Comparison of ENCODE assay signal across 25 cellular contexts in genomic region chr6:158472453-158472852, GRCh38.
A peak's percentile ranks its signal among the peaks of the same experiment; 100 is the strongest.
DNase-seq lines count a peak whose midpoint lies in the region; TF ChIP-seq lines count a peak whose summit lies in the region.
"Had no signal": no experiment of that assay in that cellular context is flagged by ENCODE, and none has a peak within 500 bp of the region (broad histone marks: within the 10 kb centered on the region; RNA-seq: fewer than 3 reads in every experiment).

No MANE protein-coding gene starts in this region.

- TF ChIP-seq RAD21 in SK-N-SH (IDR thresholded peaks at IDR 0.05; ENCODE audit: low read length): no peak

- no peak overlapping the region for H3K4me3 Mint-ChIP-seq in nephron progenitor cell
- H3K4me3 Mint-ChIP-seq: B cell; CD8-positive, alpha-beta T cell had no signal

- no peaks in the 10 kb centered on the region for H3K79me2 ChIP-seq in SK-N-SH (ENCODE audit: insufficient read depth)

- WGBS in SK-N-SH (ENCODE audit: low lambda C conversion rate): 70% methylated on average over 5 of the region's 5 CpGs
- WGBS in spleen, 5 donors: 64 to 92% (median 75%) methylated on average over 5 of the region's 5 CpGs

- no peaks in the 10 kb centered on the region for H3K9me3 ChIP-seq in SK-N-SH
- no peaks in the 10 kb centered on the region for H3K9me3 ChIP-seq in spleen

- H3K9me2 ChIP-seq in SK-N-SH: no peaks in the 10 kb centered on the region

- H3K4me3 ChIP-seq in SK-N-SH (ENCODE audit: low read depth in 2 of 2, low read length in 1 of 2) (no peak overlapping the region), spleen (no peak overlapping the region)
- H3K4me3 ChIP-seq: GM12878 had no signal

- H3K9ac ChIP-seq in SK-N-SH: no peak overlapping the region

- intact Hi-C loops in spleen (cut with DNase I; ENCODE audit: low total_unique reads): no loop called here

- H3K36me3 Mint-ChIP-seq in nephron progenitor cell (ENCODE audit: low read depth): peaks cover 48% of the 10 kb centered on the region

- peaks cover 12 to 17% of the 10 kb centered on the region in 2 experiments for H3K36me3 ChIP-seq in SK-N-SH (replicated peaks in 1 of 2; ENCODE audit: control insufficient read depth in 1 of 2, insufficient read depth in 2 of 2, low read length in 1 of 2)
- H3K36me3 ChIP-seq in spleen: peaks cover 0 to 47% (median 2%) of the 10 kb centered on the region in 6 donors

- H3K4me1 ChIP-seq in SK-N-SH (ENCODE audit: control insufficient read depth in 1 of 2, insufficient read depth in 2 of 2, low read depth in 1 of 2, low read length in 1 of 2) (peaks cover 12 to 22% of the 10 kb centered on the region in 2 experiments), spleen (peaks cover 0 to 10% (median 0%) of the 10 kb centered on the region in 6 donors)

- H2AFZ ChIP-seq in SK-N-SH (ENCODE audit: low read depth): no peak overlapping the region

- H4K20me1 ChIP-seq in SK-N-SH (ENCODE audit: insufficient read depth): no peaks in the 10 kb centered on the region

- H3K4me1 Mint-ChIP-seq in nephron progenitor cell: peaks cover 50% of the 10 kb centered on the region

- H3K27me3 ChIP-seq in SK-N-SH (ENCODE audit: insufficient read depth) (no peaks in the 10 kb centered on the region), spleen (replicated peaks in 1 of 7) (no peaks in the 10 kb centered on the region)

- TF ChIP-seq CTCF in SK-N-SH (IDR thresholded peaks at IDR 0.05) (no peak), nephron progenitor cell (IDR thresholded peaks at IDR 0.05) (no peak), spleen (IDR thresholded peaks at IDR 0.05 in 8 of 11, conservative IDR thresholded peaks at IDR 0.05 in 3 of 11) (no peak)

- H3K27ac ChIP-seq in SK-N-SH (ENCODE audit: low read depth in 2 of 2, low read length in 1 of 2): peak overlapping the region in 1 of 2 experiments; percentile 16; a peak in 1 of 4 replicates
- no peak overlapping the region for H3K27ac ChIP-seq in spleen
- H3K27ac ChIP-seq: C4-2B, HL-60, RWPE1 had no signal

- peak; percentile 30 for DNase-seq in LoVo (ENCODE audit: low spot score)
- peak; percentile 43 for DNase-seq in SK-N-SH
- DNase-seq in dermis blood vessel endothelial cell: peak; percentile 24
- no peak for DNase-seq in nephron progenitor cell
- DNase-seq in NCI-H524 treated with DMSO at 0.1 percent for 48 hours (lab: John Stamatoyannopoulos, UW): no peak
- no peak for DNase-seq in NCI-H748 treated with DMSO at 0.1 percent for 48 hours (lab: John Stamatoyannopoulos, UW)
- no peak for DNase-seq in spleen
- no peak for DNase-seq in NCI-H1105 treated with DMSO at 0.1 percent for 48 hours (lab: John Stamatoyannopoulos, UW)
- DNase-seq: CD8-positive, alpha-beta T cell; DMS 273 treated with DMSO at 0.1 percent for 48 hours; DMS79; EL; GDM1; HCEC 1CT; Karpas-422; MV-4-11; NCI-H1694; NCI-H2029 treated with DMSO at 0.1 percent for 48 hours; NCI-H446 treated with DMSO at 0.1 percent for 48 hours; SHP77 had no signal

- no peaks in the 10 kb centered on the region for H3K9me3 Mint-ChIP-seq in nephron progenitor cell

- no peak for TF ChIP-seq EP300 in SK-N-SH (IDR thresholded peaks at IDR 0.05; ENCODE audit: borderline replicate concordance in 1 of 2, low read depth in 1 of 2, low read length in 1 of 2)

- H3K4me2 ChIP-seq in SK-N-SH: no peak overlapping the region

- H3K27ac Mint-ChIP-seq in nephron progenitor cell: peak overlapping the region; percentile 22
- H3K27ac Mint-ChIP-seq: B cell; CD8-positive, alpha-beta T cell had no signal

- POLR2A ChIA-PET in SK-N-SH (lab: Yijun Ruan, JAX): interaction anchor here (1.2 kb wide), 1 partner anchor 12 kb away, joined by 3 read pairs; no protein-coding TSS in a partner anchor

- CTCF ChIA-PET in SK-N-SH (lab: Yijun Ruan, JAX): interaction anchor here (0.7 to 2.6 kb wide), 4 partner anchors 10 to 252 kb away, joined by 3 to 10 read pairs (median 4); no protein-coding TSS in a partner anchor

- peaks cover 3% of the 10 kb centered on the region for H3K27me3 Mint-ChIP-seq in nephron progenitor cell (ENCODE audit: low read depth, poor library complexity)
- H3K27me3 Mint-ChIP-seq: B cell had no signal

- no peak for TF ChIP-seq POLR2A in spleen (IDR thresholded peaks at IDR 0.05)

- no peaks in the 10 kb centered on the region for H3F3A ChIP-seq in SK-N-SH (replicated peaks; ENCODE audit: insufficient read depth)

TF ChIP-seq in SK-N-SH, 30 proteins besides CTCF, POLR2A, EP300 and RAD21:
- no peak for TF ChIP-seq SIN3A (IDR thresholded peaks at IDR 0.05; ENCODE audit: borderline replicate concordance, low read depth, low read length)
- no peak for TF ChIP-seq NFIC (IDR thresholded peaks at IDR 0.05; ENCODE audit: borderline replicate concordance)
- no peak for TF ChIP-seq SMC3 (IDR thresholded peaks at IDR 0.05; ENCODE audit: low read depth, low read length)
- no peak for TF ChIP-seq EZH2phosphoT487 (IDR thresholded peaks at IDR 0.05; ENCODE audit: borderline replicate concordance, low read depth)
- no peak for TF ChIP-seq ELF1 (IDR thresholded peaks at IDR 0.05)
- TF ChIP-seq, protein P1, sequence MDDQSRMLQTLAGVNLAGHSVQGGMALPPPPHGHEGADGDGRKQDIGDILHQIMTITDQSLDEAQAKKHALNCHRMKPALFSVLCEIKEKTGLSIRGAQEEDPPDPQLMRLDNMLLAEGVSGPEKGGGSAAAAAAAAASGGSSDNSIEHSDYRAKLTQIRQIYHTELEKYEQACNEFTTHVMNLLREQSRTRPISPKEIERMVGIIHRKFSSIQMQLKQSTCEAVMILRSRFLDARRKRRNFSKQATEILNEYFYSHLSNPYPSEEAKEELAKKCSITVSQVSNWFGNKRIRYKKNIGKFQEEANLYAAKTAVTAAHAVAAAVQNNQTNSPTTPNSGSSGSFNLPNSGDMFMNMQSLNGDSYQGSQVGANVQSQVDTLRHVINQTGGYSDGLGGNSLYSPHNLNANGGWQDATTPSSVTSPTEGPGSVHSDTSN (IDR thresholded peaks at IDR 0.05): no peak
- TF ChIP-seq RCOR1 (IDR thresholded peaks at IDR 0.05; ENCODE audit: low read length): no peak
- no peak for TF ChIP-seq GABPA (IDR thresholded peaks at IDR 0.05; ENCODE audit: low read depth)
- TF ChIP-seq GATA2 (CRISPR knock-in tag; IDR thresholded peaks at IDR 0.05): no peak
- TF ChIP-seq MXI1 (IDR thresholded peaks at IDR 0.05; ENCODE audit: low read depth, low read length): no peak
- TF ChIP-seq POLR2AphosphoS5 (IDR thresholded peaks at IDR 0.05; ENCODE audit: low read depth, low read length): no peak
- TF ChIP-seq TCF12 (IDR thresholded peaks at IDR 0.05): no peak
- TF ChIP-seq RFX5 (IDR thresholded peaks at IDR 0.05; ENCODE audit: low read length): no peak
- no peak for TF ChIP-seq RXRA (IDR thresholded peaks at IDR 0.05; ENCODE audit: borderline replicate concordance, low read depth)
- TF ChIP-seq ZBTB33 (IDR thresholded peaks at IDR 0.05; ENCODE audit: borderline replicate concordance, low read depth): no peak
- TF ChIP-seq, protein P2, sequence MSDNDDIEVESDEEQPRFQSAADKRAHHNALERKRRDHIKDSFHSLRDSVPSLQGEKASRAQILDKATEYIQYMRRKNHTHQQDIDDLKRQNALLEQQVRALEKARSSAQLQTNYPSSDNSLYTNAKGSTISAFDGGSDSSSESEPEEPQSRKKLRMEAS (IDR thresholded peaks at IDR 0.05; ENCODE audit: low read depth): no peak
- no peak for TF ChIP-seq TAF1 (IDR thresholded peaks at IDR 0.05; ENCODE audit: borderline replicate concordance, low read depth, low read length)
- no peak for TF ChIP-seq MEF2A (IDR thresholded peaks at IDR 0.05; ENCODE audit: borderline replicate concordance, low read depth)
- no peak for TF ChIP-seq FOSL2 (IDR thresholded peaks at IDR 0.05; ENCODE audit: borderline replicate concordance, low read depth)

Comparison
In these comparisons a context has a peak if more than half of its experiments do, and no peak if none do; other contexts are left out.
1. DNase-seq: peak in LoVo (single experiment), SK-N-SH (single experiment) and dermis blood vessel endothelial cell (single experiment); none in nephron progenitor cell (single experiment), NCI-H524 treated with DMSO at 0.1 percent for 48 hours (single experiment), NCI-H748 treated with DMSO at 0.1 percent for 48 hours (single experiment), spleen (single experiment) and NCI-H1105 treated with DMSO at 0.1 percent for 48 hours (single experiment).